ENCODE assay signal across 1 cellular context in the genomic region with DNA sequence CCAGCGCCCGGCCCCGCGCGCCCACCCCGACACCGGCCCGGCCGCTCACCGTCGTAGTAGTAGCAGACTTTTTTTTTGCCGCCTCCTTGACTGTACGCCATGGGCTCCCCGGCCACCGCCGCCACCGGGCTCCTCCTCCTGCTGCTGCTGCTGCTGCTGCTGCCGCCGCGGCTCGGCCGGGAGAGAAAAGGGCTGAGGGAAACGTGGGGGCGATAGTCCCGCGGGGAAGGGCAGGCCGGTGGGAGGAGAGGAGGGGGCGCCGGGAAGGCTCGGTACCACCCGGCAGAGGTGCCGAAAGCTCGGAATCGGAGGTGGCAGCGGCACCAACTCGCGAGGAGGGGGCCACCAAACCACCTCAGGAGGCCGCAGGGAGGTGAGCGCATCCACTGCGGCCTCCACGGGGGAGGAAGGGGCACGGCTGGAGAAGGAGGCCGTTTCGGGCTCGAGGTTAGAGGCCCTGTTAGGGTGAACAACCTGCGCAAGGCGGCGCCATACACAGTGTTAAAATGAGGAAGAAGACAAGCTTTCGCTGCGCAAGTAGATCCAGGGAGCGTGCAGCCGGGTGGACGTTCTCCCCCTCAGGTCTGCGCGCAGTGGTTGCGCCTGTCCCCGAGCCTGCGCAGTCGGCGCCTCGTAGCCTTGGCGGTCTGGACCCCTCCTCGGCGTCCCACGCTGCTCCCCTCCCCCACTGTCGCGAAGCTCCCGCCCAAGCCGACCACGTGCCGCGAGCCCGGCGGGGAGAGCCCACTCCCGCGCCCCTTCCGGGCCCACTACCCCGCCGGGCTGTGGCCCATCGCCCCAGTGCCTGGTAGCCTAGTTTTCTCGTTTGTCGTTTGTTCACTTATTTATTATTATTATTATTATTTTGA.
TF ChIP-seq lines count a peak whose summit lies in the region.

TSS of gene HDAC2 (minus strand) at position 341 of the 869 bp plus-strand sequence. CDS start at position 101, 240 bp downstream.

TF ChIP-seq in HEK293, 187 proteins besides CTCF, POLR2A, EP300 and RAD21 (continued from another document and continues in another):
- TF ChIP-seq, protein P1, sequence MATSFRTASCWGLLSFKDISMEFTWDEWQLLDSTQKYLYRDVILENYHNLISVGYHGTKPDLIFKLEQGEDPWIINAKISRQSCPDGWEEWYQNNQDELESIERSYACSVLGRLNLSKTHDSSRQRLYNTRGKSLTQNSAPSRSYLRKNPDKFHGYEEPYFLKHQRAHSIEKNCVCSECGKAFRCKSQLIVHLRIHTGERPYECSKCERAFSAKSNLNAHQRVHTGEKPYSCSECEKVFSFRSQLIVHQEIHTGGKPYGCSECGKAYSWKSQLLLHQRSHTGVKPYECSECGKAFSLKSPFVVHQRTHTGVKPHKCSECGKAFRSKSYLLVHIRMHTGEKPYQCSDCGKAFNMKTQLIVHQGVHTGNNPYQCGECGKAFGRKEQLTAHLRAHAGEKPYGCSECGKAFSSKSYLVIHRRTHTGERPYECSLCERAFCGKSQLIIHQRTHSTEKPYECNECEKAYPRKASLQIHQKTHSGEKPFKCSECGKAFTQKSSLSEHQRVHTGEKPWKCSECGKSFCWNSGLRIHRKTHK (tag by site-specific recombination; IDR thresholded peaks at IDR 0.05) = no peak
- TF ChIP-seq ZNF248 (tag by site-specific recombination; IDR thresholded peaks at IDR 0.05) = no peak
- TF ChIP-seq ZNF677 (tag by site-specific recombination; IDR thresholded peaks at IDR 0.05) = no peak
- TF ChIP-seq, protein P2, sequence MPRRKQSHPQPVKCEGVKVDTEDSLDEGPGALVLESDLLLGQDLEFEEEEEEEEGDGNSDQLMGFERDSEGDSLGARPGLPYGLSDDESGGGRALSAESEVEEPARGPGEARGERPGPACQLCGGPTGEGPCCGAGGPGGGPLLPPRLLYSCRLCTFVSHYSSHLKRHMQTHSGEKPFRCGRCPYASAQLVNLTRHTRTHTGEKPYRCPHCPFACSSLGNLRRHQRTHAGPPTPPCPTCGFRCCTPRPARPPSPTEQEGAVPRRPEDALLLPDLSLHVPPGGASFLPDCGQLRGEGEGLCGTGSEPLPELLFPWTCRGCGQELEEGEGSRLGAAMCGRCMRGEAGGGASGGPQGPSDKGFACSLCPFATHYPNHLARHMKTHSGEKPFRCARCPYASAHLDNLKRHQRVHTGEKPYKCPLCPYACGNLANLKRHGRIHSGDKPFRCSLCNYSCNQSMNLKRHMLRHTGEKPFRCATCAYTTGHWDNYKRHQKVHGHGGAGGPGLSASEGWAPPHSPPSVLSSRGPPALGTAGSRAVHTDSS (tag by site-specific recombination; IDR thresholded peaks at IDR 0.05) = no peak
- no peak for TF ChIP-seq ZNF791 (tag by site-specific recombination; IDR thresholded peaks at IDR 0.05)
- TF ChIP-seq, protein P3, sequence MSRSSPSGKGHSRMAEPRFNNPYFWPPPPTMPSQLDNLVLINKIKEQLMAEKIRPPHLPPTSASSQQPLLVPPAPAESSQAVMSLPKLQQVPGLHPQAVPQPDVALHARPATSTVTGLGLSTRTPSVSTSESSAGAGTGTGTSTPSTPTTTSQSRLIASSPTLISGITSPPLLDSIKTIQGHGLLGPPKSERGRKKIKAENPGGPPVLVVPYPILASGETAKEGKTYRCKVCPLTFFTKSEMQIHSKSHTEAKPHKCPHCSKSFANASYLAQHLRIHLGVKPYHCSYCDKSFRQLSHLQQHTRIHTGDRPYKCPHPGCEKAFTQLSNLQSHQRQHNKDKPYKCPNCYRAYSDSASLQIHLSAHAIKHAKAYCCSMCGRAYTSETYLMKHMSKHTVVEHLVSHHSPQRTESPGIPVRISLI (tag by site-specific recombination; IDR thresholded peaks at IDR 0.05) = no peak
- peak; percentile 67 for TF ChIP-seq ZNF629 (tag by site-specific recombination; IDR thresholded peaks at IDR 0.05)
- peak; percentile 63 for TF ChIP-seq GLIS1 (tag by site-specific recombination; IDR thresholded peaks at IDR 0.05)
- TF ChIP-seq, protein P4, sequence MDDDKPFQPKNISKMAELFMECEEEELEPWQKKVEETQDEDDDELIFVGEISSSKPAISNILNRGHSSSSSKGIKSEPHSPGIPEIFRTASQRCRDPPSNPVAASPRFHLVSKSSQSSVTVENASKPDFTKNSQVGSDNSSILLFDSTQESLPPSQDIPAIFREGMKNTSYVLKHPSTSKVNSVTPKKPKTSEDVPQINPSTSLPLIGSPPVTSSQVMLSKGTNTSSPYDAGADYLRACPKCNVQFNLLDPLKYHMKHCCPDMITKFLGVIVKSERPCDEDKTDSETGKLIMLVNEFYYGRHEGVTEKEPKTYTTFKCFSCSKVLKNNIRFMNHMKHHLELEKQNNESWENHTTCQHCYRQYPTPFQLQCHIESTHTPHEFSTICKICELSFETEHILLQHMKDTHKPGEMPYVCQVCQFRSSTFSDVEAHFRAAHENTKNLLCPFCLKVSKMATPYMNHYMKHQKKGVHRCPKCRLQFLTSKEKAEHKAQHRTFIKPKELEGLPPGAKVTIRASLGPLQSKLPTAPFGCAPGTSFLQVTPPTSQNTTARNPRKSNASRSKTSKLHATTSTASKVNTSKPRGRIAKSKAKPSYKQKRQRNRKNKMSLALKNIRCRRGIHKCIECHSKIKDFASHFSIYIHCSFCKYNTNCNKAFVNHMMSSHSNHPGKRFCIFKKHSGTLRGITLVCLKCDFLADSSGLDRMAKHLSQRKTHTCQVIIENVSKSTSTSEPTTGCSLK (tag by site-specific recombination; IDR thresholded peaks at IDR 0.05) = no peak
- 0 out of 2 replicates have a peak, but pooled peaks have one; percentile 1 for TF ChIP-seq MEIS1 (CRISPR knock-in tag; IDR thresholded peaks at IDR 0.05; ENCODE audit: borderline replicate concordance)
- peak; percentile 89 for TF ChIP-seq ZFHX2 (tag by site-specific recombination; conservative IDR thresholded peaks at IDR 0.05)
- no peak for TF ChIP-seq ZBTB1 (tag by site-specific recombination; IDR thresholded peaks at IDR 0.05)
- TF ChIP-seq ZIC2 (tag by site-specific recombination; IDR thresholded peaks at IDR 0.05) = peak; percentile 88
- peak; percentile 89 for TF ChIP-seq ZEB2 (tag by site-specific recombination; IDR thresholded peaks at IDR 0.05)
- TF ChIP-seq HOXA7 (CRISPR knock-in tag; IDR thresholded peaks at IDR 0.05; ENCODE audit: borderline replicate concordance) = peak; percentile 75; the same call in 1 of the 2 replicates
- TF ChIP-seq, protein P5, sequence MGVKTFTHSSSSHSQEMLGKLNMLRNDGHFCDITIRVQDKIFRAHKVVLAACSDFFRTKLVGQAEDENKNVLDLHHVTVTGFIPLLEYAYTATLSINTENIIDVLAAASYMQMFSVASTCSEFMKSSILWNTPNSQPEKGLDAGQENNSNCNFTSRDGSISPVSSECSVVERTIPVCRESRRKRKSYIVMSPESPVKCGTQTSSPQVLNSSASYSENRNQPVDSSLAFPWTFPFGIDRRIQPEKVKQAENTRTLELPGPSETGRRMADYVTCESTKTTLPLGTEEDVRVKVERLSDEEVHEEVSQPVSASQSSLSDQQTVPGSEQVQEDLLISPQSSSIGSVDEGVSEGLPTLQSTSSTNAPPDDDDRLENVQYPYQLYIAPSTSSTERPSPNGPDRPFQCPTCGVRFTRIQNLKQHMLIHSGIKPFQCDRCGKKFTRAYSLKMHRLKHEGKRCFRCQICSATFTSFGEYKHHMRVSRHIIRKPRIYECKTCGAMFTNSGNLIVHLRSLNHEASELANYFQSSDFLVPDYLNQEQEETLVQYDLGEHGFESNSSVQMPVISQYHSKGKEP (tag by site-specific recombination; IDR thresholded peaks at IDR 0.05) = no peak
- no peak for TF ChIP-seq ZNF768 (tag by site-specific recombination; IDR thresholded peaks at IDR 0.05)
- no peak; the same call in 1 of the 2 replicates for TF ChIP-seq MZF1 (tag by site-specific recombination; IDR thresholded peaks at IDR 0.05; ENCODE audit: borderline replicate concordance)
- no peak for TF ChIP-seq ZNF19 (tag by site-specific recombination; IDR thresholded peaks at IDR 0.05; ENCODE audit: low read depth)
- TF ChIP-seq, protein P6, sequence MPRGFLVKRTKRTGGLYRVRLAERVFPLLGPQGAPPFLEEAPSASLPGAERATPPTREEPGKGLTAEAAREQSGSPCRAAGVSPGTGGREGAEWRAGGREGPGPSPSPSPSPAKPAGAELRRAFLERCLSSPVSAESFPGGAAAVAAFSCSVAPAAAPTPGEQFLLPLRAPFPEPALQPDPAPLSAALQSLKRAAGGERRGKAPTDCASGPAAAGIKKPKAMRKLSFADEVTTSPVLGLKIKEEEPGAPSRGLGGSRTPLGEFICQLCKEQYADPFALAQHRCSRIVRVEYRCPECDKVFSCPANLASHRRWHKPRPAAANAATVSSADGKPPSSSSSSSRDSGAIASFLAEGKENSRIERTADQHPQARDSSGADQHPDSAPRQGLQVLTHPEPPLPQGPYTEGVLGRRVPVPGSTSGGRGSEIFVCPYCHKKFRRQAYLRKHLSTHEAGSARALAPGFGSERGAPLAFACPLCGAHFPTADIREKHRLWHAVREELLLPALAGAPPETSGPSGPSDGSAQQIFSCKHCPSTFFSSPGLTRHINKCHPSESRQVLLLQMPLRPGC (tag by site-specific recombination; IDR thresholded peaks at IDR 0.05) = peak; percentile 10; the same call in 1 of the 2 replicates
- TF ChIP-seq ZNF239 (tag by site-specific recombination; IDR thresholded peaks at IDR 0.05) = no peak
- no peak for TF ChIP-seq ZNF23 (tag by site-specific recombination; IDR thresholded peaks at IDR 0.05; ENCODE audit: borderline replicate concordance)
- TF ChIP-seq ZNF211 (tag by site-specific recombination; IDR thresholded peaks at IDR 0.05; ENCODE audit: low read depth) = no peak
- 0 out of 2 replicates have a peak, but pooled peaks have one; percentile 6 for TF ChIP-seq ZNF146 (tag by site-specific recombination; IDR thresholded peaks at IDR 0.05)
- TF ChIP-seq ZBTB8A (tag by site-specific recombination; IDR thresholded peaks at IDR 0.05) = peak; percentile 100
- TF ChIP-seq SCRT1 (tag by site-specific recombination; IDR thresholded peaks at IDR 0.05; ENCODE audit: borderline replicate concordance) = no peak
- TF ChIP-seq, protein P7, sequence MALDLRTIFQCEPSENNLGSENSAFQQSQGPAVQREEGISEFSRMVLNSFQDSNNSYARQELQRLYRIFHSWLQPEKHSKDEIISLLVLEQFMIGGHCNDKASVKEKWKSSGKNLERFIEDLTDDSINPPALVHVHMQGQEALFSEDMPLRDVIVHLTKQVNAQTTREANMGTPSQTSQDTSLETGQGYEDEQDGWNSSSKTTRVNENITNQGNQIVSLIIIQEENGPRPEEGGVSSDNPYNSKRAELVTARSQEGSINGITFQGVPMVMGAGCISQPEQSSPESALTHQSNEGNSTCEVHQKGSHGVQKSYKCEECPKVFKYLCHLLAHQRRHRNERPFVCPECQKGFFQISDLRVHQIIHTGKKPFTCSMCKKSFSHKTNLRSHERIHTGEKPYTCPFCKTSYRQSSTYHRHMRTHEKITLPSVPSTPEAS (tag by site-specific recombination; IDR thresholded peaks at IDR 0.05) = peak; percentile 53; the same call in 1 of the 2 replicates
- TF ChIP-seq, protein P8, sequence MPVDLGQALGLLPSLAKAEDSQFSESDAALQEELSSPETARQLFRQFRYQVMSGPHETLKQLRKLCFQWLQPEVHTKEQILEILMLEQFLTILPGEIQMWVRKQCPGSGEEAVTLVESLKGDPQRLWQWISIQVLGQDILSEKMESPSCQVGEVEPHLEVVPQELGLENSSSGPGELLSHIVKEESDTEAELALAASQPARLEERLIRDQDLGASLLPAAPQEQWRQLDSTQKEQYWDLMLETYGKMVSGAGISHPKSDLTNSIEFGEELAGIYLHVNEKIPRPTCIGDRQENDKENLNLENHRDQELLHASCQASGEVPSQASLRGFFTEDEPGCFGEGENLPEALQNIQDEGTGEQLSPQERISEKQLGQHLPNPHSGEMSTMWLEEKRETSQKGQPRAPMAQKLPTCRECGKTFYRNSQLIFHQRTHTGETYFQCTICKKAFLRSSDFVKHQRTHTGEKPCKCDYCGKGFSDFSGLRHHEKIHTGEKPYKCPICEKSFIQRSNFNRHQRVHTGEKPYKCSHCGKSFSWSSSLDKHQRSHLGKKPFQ (tag by site-specific recombination; IDR thresholded peaks at IDR 0.05) = no peak
- TF ChIP-seq, protein P9, sequence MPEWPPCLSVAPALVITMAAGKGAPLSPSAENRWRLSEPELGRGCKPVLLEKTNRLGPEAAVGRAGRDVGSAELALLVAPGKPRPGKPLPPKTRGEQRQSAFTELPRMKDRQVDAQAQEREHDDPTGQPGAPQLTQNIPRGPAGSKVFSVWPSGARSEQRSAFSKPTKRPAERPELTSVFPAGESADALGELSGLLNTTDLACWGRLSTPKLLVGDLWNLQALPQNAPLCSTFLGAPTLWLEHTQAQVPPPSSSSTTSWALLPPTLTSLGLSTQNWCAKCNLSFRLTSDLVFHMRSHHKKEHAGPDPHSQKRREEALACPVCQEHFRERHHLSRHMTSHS (tag by site-specific recombination; IDR thresholded peaks at IDR 0.05) = no peak
- TF ChIP-seq, protein P10, sequence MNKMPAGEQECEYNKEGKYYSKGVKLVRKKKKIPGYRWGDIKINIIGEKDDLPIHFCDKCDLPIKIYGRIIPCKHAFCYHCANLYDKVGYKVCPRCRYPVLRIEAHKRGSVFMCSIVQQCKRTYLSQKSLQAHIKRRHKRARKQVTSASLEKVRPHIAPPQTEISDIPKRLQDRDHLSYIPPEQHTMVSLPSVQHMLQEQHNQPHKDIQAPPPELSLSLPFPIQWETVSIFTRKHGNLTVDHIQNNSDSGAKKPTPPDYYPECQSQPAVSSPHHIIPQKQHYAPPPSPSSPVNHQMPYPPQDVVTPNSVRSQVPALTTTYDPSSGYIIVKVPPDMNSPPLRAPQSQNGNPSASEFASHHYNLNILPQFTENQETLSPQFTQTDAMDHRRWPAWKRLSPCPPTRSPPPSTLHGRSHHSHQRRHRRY (tag by site-specific recombination; IDR thresholded peaks at IDR 0.05) = no peak
- TF ChIP-seq KLF16 (tag by site-specific recombination; IDR thresholded peaks at IDR 0.05) = peak; percentile 86
- no peak for TF ChIP-seq ZNF530 (tag by site-specific recombination; IDR thresholded peaks at IDR 0.05; ENCODE audit: low read depth)
- TF ChIP-seq ZBTB48 (tag by site-specific recombination; IDR thresholded peaks at IDR 0.05) = peak; percentile 97
- TF ChIP-seq ZNF654 (tag by site-specific recombination; IDR thresholded peaks at IDR 0.05; ENCODE audit: low read depth) = no peak
- TF ChIP-seq ZNF610 (tag by site-specific recombination; IDR thresholded peaks at IDR 0.05; ENCODE audit: borderline replicate concordance) = 0 out of 2 replicates have a peak, but pooled peaks have one; percentile 88
- no peak for TF ChIP-seq ZNF596 (tag by site-specific recombination; IDR thresholded peaks at IDR 0.05)
- TF ChIP-seq ZNF391 (tag by site-specific recombination; IDR thresholded peaks at IDR 0.05; ENCODE audit: borderline replicate concordance, low read depth) = peak; percentile 52; the same call in 1 of the 2 replicates
- TF ChIP-seq ZNF777 (tag by site-specific recombination; IDR thresholded peaks at IDR 0.05; ENCODE audit: borderline replicate concordance) = no peak
- no peak for TF ChIP-seq ZNF704 (tag by site-specific recombination; IDR thresholded peaks at IDR 0.05)
